Comparison of ENCODE assay signal across 1 cellular context in the genomic region with DNA sequence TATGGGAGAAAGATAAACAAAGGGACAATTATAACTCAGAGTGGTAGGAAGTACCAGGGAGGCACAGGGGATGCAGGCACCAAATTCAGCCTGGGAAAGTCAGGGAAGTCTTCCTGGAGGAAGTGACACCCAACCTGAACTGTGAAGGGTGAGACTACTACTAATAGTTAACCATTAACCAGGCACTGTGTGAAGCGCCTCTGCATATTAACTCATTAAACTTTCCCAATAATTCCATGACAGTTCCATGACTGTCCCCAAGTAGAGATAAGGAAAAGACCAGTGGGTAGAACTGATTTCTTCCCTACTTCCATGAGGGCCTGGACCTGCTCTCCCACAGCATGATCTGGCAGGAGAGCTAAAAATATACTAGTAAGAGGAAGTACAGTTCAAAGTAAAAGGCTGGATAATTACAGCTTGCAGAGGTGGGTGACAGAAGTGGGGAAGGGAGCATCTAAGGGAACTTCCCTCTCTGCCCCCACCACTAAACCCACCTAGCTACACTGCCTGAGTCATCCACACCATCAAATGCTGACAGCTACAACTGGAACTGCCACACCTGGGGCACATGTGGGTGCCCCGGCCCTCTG.
TF ChIP-seq lines count a peak whose summit lies in the region.

No MANE protein-coding gene starts in this region.

TF ChIP-seq in SK-N-SH, 30 proteins besides CTCF, POLR2A, EP300 and RAD21:
- TF ChIP-seq, protein P1, sequence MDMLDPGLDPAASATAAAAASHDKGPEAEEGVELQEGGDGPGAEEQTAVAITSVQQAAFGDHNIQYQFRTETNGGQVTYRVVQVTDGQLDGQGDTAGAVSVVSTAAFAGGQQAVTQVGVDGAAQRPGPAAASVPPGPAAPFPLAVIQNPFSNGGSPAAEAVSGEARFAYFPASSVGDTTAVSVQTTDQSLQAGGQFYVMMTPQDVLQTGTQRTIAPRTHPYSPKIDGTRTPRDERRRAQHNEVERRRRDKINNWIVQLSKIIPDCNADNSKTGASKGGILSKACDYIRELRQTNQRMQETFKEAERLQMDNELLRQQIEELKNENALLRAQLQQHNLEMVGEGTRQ (IDR thresholded peaks at IDR 0.05; ENCODE audit: borderline replicate concordance, low read depth, low read length), result no peak
- TF ChIP-seq GATA2 (CRISPR knock-in tag; IDR thresholded peaks at IDR 0.05), result no peak
- no peak for TF ChIP-seq RXRA (IDR thresholded peaks at IDR 0.05; ENCODE audit: borderline replicate concordance, low read depth)
- no peak for TF ChIP-seq TCF12 (IDR thresholded peaks at IDR 0.05)
- TF ChIP-seq PBX3 (IDR thresholded peaks at IDR 0.05), result no peak
- TF ChIP-seq TEAD4 (IDR thresholded peaks at IDR 0.05; ENCODE audit: borderline replicate concordance, insufficient read depth), result no peak
- TF ChIP-seq, protein P2, sequence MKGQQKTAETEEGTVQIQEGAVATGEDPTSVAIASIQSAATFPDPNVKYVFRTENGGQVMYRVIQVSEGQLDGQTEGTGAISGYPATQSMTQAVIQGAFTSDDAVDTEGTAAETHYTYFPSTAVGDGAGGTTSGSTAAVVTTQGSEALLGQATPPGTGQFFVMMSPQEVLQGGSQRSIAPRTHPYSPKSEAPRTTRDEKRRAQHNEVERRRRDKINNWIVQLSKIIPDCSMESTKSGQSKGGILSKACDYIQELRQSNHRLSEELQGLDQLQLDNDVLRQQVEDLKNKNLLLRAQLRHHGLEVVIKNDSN (IDR thresholded peaks at IDR 0.05; ENCODE audit: borderline replicate concordance, low read depth), result no peak
- TF ChIP-seq MEF2A (IDR thresholded peaks at IDR 0.05; ENCODE audit: borderline replicate concordance, low read depth), result no peak
- no peak for TF ChIP-seq CHD2 (IDR thresholded peaks at IDR 0.05; ENCODE audit: low read length, partially characterized antibody)
- no peak for TF ChIP-seq FOXJ3 (CRISPR knock-in tag; IDR thresholded peaks at IDR 0.05)
- TF ChIP-seq RCOR1 (IDR thresholded peaks at IDR 0.05; ENCODE audit: low read length), result no peak
- TF ChIP-seq JUND (IDR thresholded peaks at IDR 0.05), result no peak
- TF ChIP-seq REST (IDR thresholded peaks at IDR 0.05; ENCODE audit: low read depth, low read length), result no peak
- TF ChIP-seq MXI1 (IDR thresholded peaks at IDR 0.05; ENCODE audit: low read depth, low read length), result no peak
- no peak for TF ChIP-seq NFIC (IDR thresholded peaks at IDR 0.05; ENCODE audit: borderline replicate concordance)
- no peak for TF ChIP-seq FOSL2 (IDR thresholded peaks at IDR 0.05; ENCODE audit: borderline replicate concordance, low read depth)
TF ChIP-seq in SK-N-SH: peak in this region for 0.
